ENCODE assay signal across 9 cellular contexts in the genomic region with DNA sequence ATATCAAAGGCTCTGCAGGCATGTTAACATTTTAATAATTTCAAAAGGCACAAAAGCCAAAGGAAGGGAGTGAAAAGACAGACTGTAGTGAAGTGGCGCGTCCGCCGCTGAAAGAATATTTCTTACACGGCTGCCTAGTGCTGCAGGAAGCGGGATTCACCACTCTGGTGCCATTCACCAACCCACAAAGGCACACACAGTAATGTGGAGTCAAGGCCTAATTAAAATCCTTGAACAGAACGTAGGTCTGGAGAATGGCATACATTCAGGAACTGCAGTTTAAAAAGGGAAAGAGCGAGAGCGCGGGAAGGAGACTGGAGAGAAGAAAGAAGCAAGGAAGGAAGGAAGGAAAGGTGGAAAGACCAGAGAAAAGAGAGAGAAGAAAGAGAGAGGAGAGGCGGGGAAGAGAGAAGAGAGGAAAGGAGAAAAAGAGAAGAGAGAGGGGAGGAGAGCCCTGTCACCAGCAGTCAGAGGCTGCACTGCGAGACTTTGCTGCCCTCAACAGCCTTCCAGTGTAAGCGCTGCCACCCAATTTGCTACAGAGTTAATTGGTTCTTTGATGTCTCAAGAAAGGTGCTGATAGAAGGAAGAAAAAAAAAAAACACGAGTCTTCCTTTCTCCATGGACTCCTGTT.
DNase-seq lines count a peak whose midpoint lies in the region; TF ChIP-seq lines count a peak whose summit lies in the region.
"Had no signal": no experiment of that assay in that cellular context is flagged by ENCODE, and none has a peak within 500 bp of the region (broad histone marks: within the 10 kb centered on the region; RNA-seq: fewer than 3 reads in every experiment).

No MANE protein-coding gene starts in this region.

- no peak overlapping the region for H3K14ac ChIP-seq in neuronal stem cell (ENCODE audit: low read length)

- peaks cover 3 to 6% of the 10 kb centered on the region in 2 donors for H3K4me1 ChIP-seq in neuronal stem cell (ENCODE audit: control insufficient read depth in 2 of 2, insufficient read depth in 1 of 2, low read depth in 1 of 2, low read length in 2 of 2)

- peak overlapping the region; percentile 67 for H2AFZ ChIP-seq in neuronal stem cell (ENCODE audit: low read length)

- H3K4me3 Mint-ChIP-seq in brain (peak overlapping the region; percentile 65 to 84 (median 76)), HFFc6 (no peak overlapping the region)

- no peak overlapping the region for H2BK5ac ChIP-seq in neuronal stem cell (ENCODE audit: low read length)

- H2BK15ac ChIP-seq in neuronal stem cell (ENCODE audit: low read length), result no peak overlapping the region

- H2AK5ac ChIP-seq in neuronal stem cell (ENCODE audit: low read depth, low read length), result no peak overlapping the region

- TF ChIP-seq CTCF in LNCaP clone FGC (IDR thresholded peaks at IDR 0.05; ENCODE audit: control insufficient read depth, extremely low read depth, insufficient read depth) (peak; percentile 62), brain (conservative IDR thresholded peaks at IDR 0.05) (peak; percentile 29 to 63), HFFc6 (IDR thresholded peaks at IDR 0.05) (no peak)

- no peaks in the 10 kb centered on the region for H3K9me3 Mint-ChIP-seq in brain
- no peaks in the 10 kb centered on the region for H3K9me3 Mint-ChIP-seq in HFFc6

- H4K91ac ChIP-seq in neuronal stem cell (ENCODE audit: low read depth, low read length, poor library complexity), result no peak overlapping the region

- WGBS in neuronal stem cell (ENCODE audit: extremely low coverage in 2 of 2, insufficient read length in 2 of 2, insufficient replicate concordance in 1 of 2), 2 donors, result no CpG with 5 or more reads among the region's 14 CpGs

- H3K9ac ChIP-seq in neuronal stem cell (ENCODE audit: low read depth, low read length, poor library complexity), result no peak overlapping the region

- no peak overlapping the region for H3K4ac ChIP-seq in neuronal stem cell (ENCODE audit: low read length)

- H3K27ac Mint-ChIP-seq in brain (peak overlapping the region in 3 of 5 experiments; percentile 53 to 76 (median 63)), HFFc6 (no peak overlapping the region)

- H3K4me1 Mint-ChIP-seq in brain (peaks cover 43% of the 10 kb centered on the region), HFFc6 (ENCODE audit: low read depth) (peaks cover 63% of the 10 kb centered on the region)

- H3K27me3 ChIP-seq in neuronal stem cell (ENCODE audit: control insufficient read depth in 3 of 3, insufficient read depth in 3 of 3, low read depth in 1 of 3, low read length in 3 of 3), result peaks cover 0 to 3% (median 0%) of the 10 kb centered on the region in 3 experiments

- H3K36me3 Mint-ChIP-seq in brain (no peaks in the 10 kb centered on the region), HFFc6 (ENCODE audit: low read depth) (no peaks in the 10 kb centered on the region; the same call in 1 of the 2 replicates)

- no peak overlapping the region for H4K8ac ChIP-seq in neuronal stem cell (ENCODE audit: low read depth, low read length)

- H3K27me3 Mint-ChIP-seq in brain (peaks cover 18% of the 10 kb centered on the region), HFFc6 (ENCODE audit: insufficient read depth) (peaks cover 1% of the 10 kb centered on the region)

- DNase-seq in DMS 273 (lab: John Stamatoyannopoulos, UW; ENCODE audit: unreplicated experiment) (peak; percentile 6), DMS 273 treated with DMSO at 0.1 percent for 48 hours (lab: John Stamatoyannopoulos, UW) (no peak), LNCaP clone FGC (ENCODE audit: low read depth) (no peak), neuronal stem cell (ENCODE audit: low spot score) (peak; percentile 48), NCI-H2107 treated with DMSO at 0.1 percent for 48 hours (lab: John Stamatoyannopoulos, UW; ENCODE audit: unreplicated experiment) (no peak), HFFc6 (no peak), GM19240 (ENCODE audit: insufficient read length, low spot score) (no peak)
- DNase-seq: 8988T had no signal

- H3K18ac ChIP-seq in neuronal stem cell (ENCODE audit: low read length), result no peak overlapping the region

- no peaks in the 10 kb centered on the region for H3K9me3 ChIP-seq in neuronal stem cell (replicated peaks in 1 of 2; ENCODE audit: control insufficient read depth in 2 of 2, insufficient read depth in 1 of 2, low read depth in 1 of 2, low read length in 2 of 2)

- peak overlapping the region; percentile 35 for H3K4me2 ChIP-seq in neuronal stem cell (ENCODE audit: insufficient read depth, low read length, poor library complexity, severe bottlenecking)

- no peak overlapping the region for H2BK120ac ChIP-seq in neuronal stem cell (ENCODE audit: low read depth, low read length)

- no peaks in the 10 kb centered on the region for H3K79me1 ChIP-seq in neuronal stem cell (ENCODE audit: low read depth, low read length)

- H3K27ac ChIP-seq in neuronal stem cell (replicated peaks; ENCODE audit: low read length), result no peak overlapping the region

- H3K4me3 ChIP-seq in LNCaP clone FGC (ENCODE audit: low read depth, low read length), result no peak overlapping the region
- no peak overlapping the region for H3K4me3 ChIP-seq in neuronal stem cell (ENCODE audit: low read length in 2 of 2)

- H3K23ac ChIP-seq in neuronal stem cell (ENCODE audit: low read depth, low read length, poor library complexity), result no peak overlapping the region

- no peaks in the 10 kb centered on the region for H3K36me3 ChIP-seq in neuronal stem cell (replicated peaks in 1 of 2; ENCODE audit: control insufficient read depth in 2 of 2, insufficient read depth in 2 of 2, low read length in 2 of 2)

- no peak overlapping the region for H2BK12ac ChIP-seq in neuronal stem cell (ENCODE audit: low read length)

Comparison
In these comparisons a context has a peak if more than half of its experiments do, and no peak if none do; other contexts are left out.
1. DNase-seq: peak in DMS 273 (single experiment) and neuronal stem cell (single experiment); none in DMS 273 treated with DMSO at 0.1 percent for 48 hours (single experiment), LNCaP clone FGC (single experiment), NCI-H2107 treated with DMSO at 0.1 percent for 48 hours (single experiment), HFFc6 (single experiment) and GM19240 (single experiment).